In genomic region chr5:74391410-74391809, GRCh38 we compare ENCODE assay signal across 21 cellular contexts.
DNase-seq lines count a peak whose midpoint lies in the region; FAIRE-seq and TF ChIP-seq lines count a peak whose summit lies in the region.
"Had no signal": no experiment of that assay in that cellular context is flagged by ENCODE, and none has a peak within 500 bp of the region (broad histone marks: within the 10 kb centered on the region; RNA-seq: fewer than 3 reads in every experiment).

No MANE protein-coding gene starts in this region.

- POLR2A ChIA-PET in Caco-2 (lab: Charles Lee), result interaction anchor here (0.6 kb wide), 1 partner anchor 917 kb away, joined by 5 read pairs; no protein-coding TSS in a partner anchor

- no peak overlapping the region for H3K27ac ChIP-seq in ovary
- no peak overlapping the region for H3K27ac ChIP-seq in tibial artery
- H3K27ac ChIP-seq: C4-2B, Peyer's patch had no signal

- H3K9me3 Mint-ChIP-seq in nephron, result no peaks in the 10 kb centered on the region
- no peaks in the 10 kb centered on the region for H3K9me3 Mint-ChIP-seq in Caco-2 (ENCODE audit: unreplicated experiment)
- H3K9me3 Mint-ChIP-seq: T-helper 1 cell treated with Interleukin-12 subunit alpha and Interleukin-12 subunit beta and Interleukin-4 antibody, amounts not matched to agents 30 μg/mL and 1 μg/mL, for 36 hours had no signal

- no peak for TF ChIP-seq POLR2A in ovary (IDR thresholded peaks at IDR 0.05)

- no peak for FAIRE-seq in frontal cortex (lab: Jason Lieb, UNC)

- no TSS peak for BruUV-seq in Caco-2 (replicated peaks; lab: Mats Ljungman, UMichigan)

- TF ChIP-seq EP300 in ovary (IDR thresholded peaks at IDR 0.05), result no peak

- DNase-seq in CD1c-positive myeloid dendritic cell (ENCODE audit: extremely low spot score) (peak; percentile 66), MV-4-11 (lab: John Stamatoyannopoulos, UW) (peak; percentile 67), SHP77 treated with DMSO at 0.1 percent for 48 hours (lab: John Stamatoyannopoulos, UW) (peak; percentile 60), ovary (no peak), frontal cortex (ENCODE audit: low spot score in 2 of 2) (no peak), Caco-2 (no peak), tibial artery (no peak)
- DNase-seq: 8988T, DND-41, H7, MG63, NCI-H1092 treated with DMSO at 0.1 percent for 48 hours, NCI-H1436 treated with DMSO at 0.1 percent for 48 hours, NCI-H1930, NCI-H2227 treated with DMSO at 0.1 percent for 48 hours, NCI-H510A, NCI-H748 treated with DMSO at 0.1 percent for 48 hours, Peyer's patch had no signal

- H3K4me3 Mint-ChIP-seq in nephron, result no peak overlapping the region
- no peak overlapping the region for H3K4me3 Mint-ChIP-seq in Caco-2 (ENCODE audit: unreplicated experiment)
- H3K4me3 Mint-ChIP-seq: T-helper 1 cell treated with Interleukin-12 subunit alpha and Interleukin-12 subunit beta and Interleukin-4 antibody, amounts not matched to agents 30 μg/mL and 1 μg/mL, for 36 hours had no signal

- 82 to 83% (median 83%) methylated on average over 3 of the region's 3 CpGs for WGBS in ovary, 3 donors

- H3K36me3 ChIP-seq in ovary (no peaks in the 10 kb centered on the region), Caco-2 (ENCODE audit: control insufficient read depth, insufficient read depth, low read length) (no peaks in the 10 kb centered on the region), tibial artery (no peaks in the 10 kb centered on the region)
- H3K36me3 ChIP-seq: MG63, Peyer's patch had no signal

- H3K27ac Mint-ChIP-seq in nephron (peak overlapping the region in 2 of 3 experiments; percentile 76 to 95), Caco-2 (ENCODE audit: unreplicated experiment) (no peak overlapping the region)
- H3K27ac Mint-ChIP-seq: T-helper 1 cell treated with Interleukin-12 subunit alpha and Interleukin-12 subunit beta and Interleukin-4 antibody, amounts not matched to agents 30 μg/mL and 1 μg/mL, for 36 hours had no signal

- H3K4me1 ChIP-seq in ovary (ENCODE audit: insufficient read depth) (no peaks in the 10 kb centered on the region), Caco-2 (peaks cover 47% of the 10 kb centered on the region), tibial artery (no peaks in the 10 kb centered on the region)
- H3K4me1 ChIP-seq: Peyer's patch had no signal

- H3K4me3 ChIP-seq in ovary (no peak overlapping the region), Caco-2 (ENCODE audit: low read depth, low read length) (no peak overlapping the region), tibial artery (no peak overlapping the region)
- H3K4me3 ChIP-seq: MG63, Peyer's patch had no signal

- intact Hi-C loops in ovary (cut with DNase I) (no loop called here), Caco-2 (cut with micrococcal nuclease; ENCODE audit: unreplicated experiment) (no loop called here), tibial artery (cut with DNase I; ENCODE audit: low total_unique reads) (no loop called here)

- H3K9me3 ChIP-seq in ovary (no peaks in the 10 kb centered on the region), Caco-2 (no peaks in the 10 kb centered on the region), tibial artery (no peaks in the 10 kb centered on the region)
- H3K9me3 ChIP-seq: MG63, Peyer's patch had no signal

- H3K27me3 Mint-ChIP-seq in nephron (ENCODE audit: low read depth) (no peaks in the 10 kb centered on the region), Caco-2 (ENCODE audit: insufficient read depth, unreplicated experiment) (no peaks in the 10 kb centered on the region)

- no peak for TF ChIP-seq CTCF in nephron (IDR thresholded peaks at IDR 0.05; ENCODE audit: unreplicated experiment in 3 of 3)
- TF ChIP-seq CTCF in ovary (IDR thresholded peaks at IDR 0.05), result no peak
- TF ChIP-seq CTCF in Caco-2 (IDR thresholded peaks at IDR 0.05; ENCODE audit: insufficient read depth in 1 of 2, low read depth in 1 of 2, low read length in 1 of 2, severe bottlenecking in 1 of 2, unreplicated experiment in 1 of 2), result no peak
- no peak for TF ChIP-seq CTCF in tibial artery (IDR thresholded peaks at IDR 0.05)

- H3K36me3 Mint-ChIP-seq in nephron (ENCODE audit: low read depth), result no peaks in the 10 kb centered on the region
- H3K36me3 Mint-ChIP-seq in Caco-2 (ENCODE audit: insufficient read depth, unreplicated experiment), result no peaks in the 10 kb centered on the region

- H3K4me1 Mint-ChIP-seq in nephron (peaks cover 52% of the 10 kb centered on the region), Caco-2 (ENCODE audit: low read depth, unreplicated experiment) (peaks cover 40% of the 10 kb centered on the region)

- no peaks in the 10 kb centered on the region for H3K27me3 ChIP-seq in ovary
- no peaks in the 10 kb centered on the region for H3K27me3 ChIP-seq in Caco-2 (replicated peaks; ENCODE audit: control insufficient read depth, insufficient read depth, low read length)
- no peaks in the 10 kb centered on the region for H3K27me3 ChIP-seq in tibial artery
- H3K27me3 ChIP-seq: MG63, Peyer's patch had no signal

- CTCF ChIA-PET in Caco-2 (lab: Charles Lee), result interaction anchor here (0.7 kb wide), 1 partner anchor 12 kb away, joined by 6 read pairs; no protein-coding TSS in a partner anchor

Comparison
In these comparisons a context has a peak if more than half of its experiments do, and no peak if none do; other contexts are left out.
1. DNase-seq: peak in CD1c-positive myeloid dendritic cell (single experiment), MV-4-11 (single experiment) and SHP77 treated with DMSO at 0.1 percent for 48 hours (single experiment); none in ovary (0 of 5), frontal cortex (0 of 2), Caco-2 (0 of 2) and tibial artery (0 of 2).